In genomic region chr17:28917029-28917428, GRCh38 we compare ENCODE assay signal across 21 cellular contexts. TPM values are rescaled to one million over a fixed set of nuclear protein-coding genes. Genes with fewer than 3 reads are reported as not detected.
DNase-seq lines count a peak whose midpoint lies in the region; ATAC-seq, FAIRE-seq and TF ChIP-seq lines count a peak whose summit lies in the region.
"Had no signal": no experiment of that assay in that cellular context is flagged by ENCODE, and none has a peak within 500 bp of the region (broad histone marks: within the 10 kb centered on the region; RNA-seq: fewer than 3 reads in every experiment).

No MANE protein-coding gene starts in this region.

- TF ChIP-seq CTCF in breast epithelium (IDR thresholded peaks at IDR 0.05) (no peak), mammary epithelial cell (conservative IDR thresholded peaks at IDR 0.05 in 1 of 2, IDR thresholded peaks at IDR 0.05 in 1 of 2; ENCODE audit: extremely low read depth in 1 of 2, insufficient read depth in 1 of 2, low read depth in 1 of 2, low read length in 2 of 2) (no peak), kidney (IDR thresholded peaks at IDR 0.05; ENCODE audit: borderline replicate concordance, extremely low read depth, insufficient read depth) (no peak)

- ATAC-seq in T-helper 17 cell = no peak
- ATAC-seq in naive thymus-derived CD4-positive, alpha-beta T cell = no peak
- ATAC-seq in GM19452 (IDR thresholded peaks at IDR 0.05; ENCODE audit: unreplicated experiment) = no peak
- ATAC-seq in HG02623 (IDR thresholded peaks at IDR 0.05; ENCODE audit: unreplicated experiment) = no peak

- H3K27me3 Mint-ChIP-seq in T-helper 17 cell = no peaks in the 10 kb centered on the region
- H3K27me3 Mint-ChIP-seq in naive thymus-derived CD4-positive, alpha-beta T cell = no peaks in the 10 kb centered on the region
- H3K27me3 Mint-ChIP-seq: activated naive CD4-positive, alpha-beta T cell treated with anti-CD3 and anti-CD28 coated beads, Interleukin-2, amount 50 U/mL, for 24 hours; naive B cell had no signal

- H3K9me3 ChIP-seq in breast epithelium (no peaks in the 10 kb centered on the region), mammary epithelial cell (replicated peaks; ENCODE audit: insufficient read depth, low read length) (peaks cover 9% of the 10 kb centered on the region), T-helper 17 cell (ENCODE audit: control insufficient read depth, low read length, poor library complexity, severe bottlenecking) (no peaks in the 10 kb centered on the region), kidney (ENCODE audit: control insufficient read depth in 1 of 2, low read length in 2 of 2) (no peaks in the 10 kb centered on the region)
- H3K9me3 ChIP-seq in naive thymus-derived CD4-positive, alpha-beta T cell (ENCODE audit: control insufficient read depth in 2 of 3, low read length in 3 of 3) = no peaks in the 10 kb centered on the region
- H3K9me3 ChIP-seq: A549, left lung, suprapubic skin had no signal

- no peaks in the 10 kb centered on the region for H3K27me3 ChIP-seq in breast epithelium
- no peaks in the 10 kb centered on the region for H3K27me3 ChIP-seq in mammary epithelial cell (ENCODE audit: insufficient read depth, low read length)
- no peaks in the 10 kb centered on the region for H3K27me3 ChIP-seq in naive thymus-derived CD4-positive, alpha-beta T cell (ENCODE audit: control insufficient read depth in 2 of 2, insufficient read depth in 2 of 2, low read length in 2 of 2)
- H3K27me3 ChIP-seq: left lung, suprapubic skin had no signal

- H3K4me3 ChIP-seq in breast epithelium (no peak overlapping the region), mammary epithelial cell (replicated peaks in 1 of 3; ENCODE audit: insufficient read depth in 1 of 3, low read depth in 2 of 3, low read length in 3 of 3) (no peak overlapping the region), kidney (ENCODE audit: low read length in 2 of 2) (no peak overlapping the region)
- H3K4me3 ChIP-seq in naive thymus-derived CD4-positive, alpha-beta T cell (ENCODE audit: low read length) = no peak overlapping the region
- H3K4me3 ChIP-seq: A549, left lung, suprapubic skin had no signal

- no peak overlapping the region for H2AFZ ChIP-seq in mammary epithelial cell (ENCODE audit: low read depth, low read length)

- no peak for FAIRE-seq in kidney (lab: Jason Lieb, UNC)
- FAIRE-seq: A549, colon, GM18507 had no signal

- POLR2A ChIA-PET in naive thymus-derived CD4-positive, alpha-beta T cell (lab: Charles Lee) = interaction anchor here (1.0 to 3.2 kb wide), 3 partner anchors 13 to 33 kb away, joined by 3 to 12 read pairs (median 4); no protein-coding TSS in a partner anchor

- H4K20me1 ChIP-seq in mammary epithelial cell (ENCODE audit: insufficient read depth, low read length) = no peaks in the 10 kb centered on the region

- no TSS peak for BruUV-seq in mammary epithelial cell (replicated peaks; lab: Mats Ljungman, UMichigan)

- CTCF ChIA-PET in mammary epithelial cell (lab: Charles Lee; ENCODE audit: low non-redundant PET) = no interaction called here
- CTCF ChIA-PET in naive thymus-derived CD4-positive, alpha-beta T cell (lab: Charles Lee) = interaction anchor here (0.6 to 8.2 kb wide), 8 partner anchors 9 to 190 kb away, joined by 3 to 54 read pairs (median 4); partner anchors contain the start of gene TLCD1

- WGBS in mammary epithelial cell (ENCODE audit: low coverage, missing lambda C conversion rate) = 94% methylated on average over 12 of the region's 12 CpGs

- in situ Hi-C loops in mammary epithelial cell (cut with MboI; ENCODE audit: low sequenced_read_pairs in 2 of 2) = no loop called here

- H3K79me2 ChIP-seq in mammary epithelial cell (ENCODE audit: insufficient read depth, low read length) = no peaks in the 10 kb centered on the region

- no peak overlapping the region for H3K4me3 Mint-ChIP-seq in T-helper 17 cell
- no peak overlapping the region for H3K4me3 Mint-ChIP-seq in naive thymus-derived CD4-positive, alpha-beta T cell
- H3K4me3 Mint-ChIP-seq: activated naive CD4-positive, alpha-beta T cell treated with anti-CD3 and anti-CD28 coated beads, Interleukin-2, amount 50 U/mL, for 24 hours; mesothelial cell of epicardium; naive B cell had no signal

- H3K4me1 ChIP-seq in breast epithelium (no peaks in the 10 kb centered on the region), mammary epithelial cell (ENCODE audit: insufficient read depth, low read length) (no peaks in the 10 kb centered on the region), kidney (ENCODE audit: control insufficient read depth in 1 of 2, insufficient read depth in 1 of 2, low read depth in 1 of 2, low read length in 2 of 2) (peaks cover 0 to under 1% of the 10 kb centered on the region in 2 donors)
- H3K4me1 ChIP-seq in naive thymus-derived CD4-positive, alpha-beta T cell (ENCODE audit: control insufficient read depth in 2 of 2, insufficient read depth in 2 of 2, low read length in 2 of 2) = no peaks in the 10 kb centered on the region
- H3K4me1 ChIP-seq: A549 had no signal

- peaks cover 0 to 2% (median 0%) of the 10 kb centered on the region in 11 donors for H3K9me3 Mint-ChIP-seq in naive thymus-derived CD4-positive, alpha-beta T cell
- H3K9me3 Mint-ChIP-seq: activated naive CD4-positive, alpha-beta T cell treated with anti-CD3 and anti-CD28 coated beads, Interleukin-2, amount 50 U/mL, for 24 hours; mesothelial cell of epicardium; naive B cell had no signal

- peaks cover 16% of the 10 kb centered on the region for H3K36me3 Mint-ChIP-seq in T-helper 17 cell (ENCODE audit: low read depth)
- peaks cover 12 to 59% (median 21%) of the 10 kb centered on the region in 5 donors for H3K36me3 Mint-ChIP-seq in naive thymus-derived CD4-positive, alpha-beta T cell

- dilution Hi-C loops in mammary epithelial cell (cut with HindIII; ENCODE audit: low sequenced_read_pairs) = loop anchor here (5.0 kb wide), 1 partner anchor 155 kb away; no protein-coding TSS in a partner anchor

- DNase-seq in breast epithelium (ENCODE audit: low spot score in 2 of 2) (no peak), mammary epithelial cell (no peak), T-helper 17 cell (no peak), kidney (no peak)
- DNase-seq in naive thymus-derived CD4-positive, alpha-beta T cell = no peak
- DNase-seq in activated CD4-positive, CD25-positive, alpha-beta regulatory T cell treated with anti-CD3 and anti-CD28 coated beads, Interleukin-2, amount 50 U/mL, for 72 hours = no peak
- DNase-seq: aorta, EL, HCEC 1CT, left lung, NCI-H1417 treated with DMSO at 0.1 percent for 48 hours, NCI-H2081 treated with DMSO at 0.1 percent for 48 hours had no signal

- intact Hi-C loops in breast epithelium (cut with DNase I; ENCODE audit: low total_unique reads) = no loop called here
- intact Hi-C loops in mammary epithelial cell (cut with micrococcal nuclease) = no loop called here
- intact Hi-C loops in naive thymus-derived CD4-positive, alpha-beta T cell (cut with micrococcal nuclease) = loop anchor here (2.0 to 5.0 kb wide), 2 partner anchors 35 to 190 kb away; partner anchors contain the start of genes PHF12 (in 1 of the 2) and TLCD1 (in 1 of the 2)
- intact Hi-C loops in kidney (cut with DNase I) = loop anchor here (5.0 kb wide), 1 partner anchor 155 kb away; no protein-coding TSS in a partner anchor

- peaks cover 6% of the 10 kb centered on the region for H3K36me3 ChIP-seq in breast epithelium
- H3K36me3 ChIP-seq in mammary epithelial cell (ENCODE audit: insufficient read depth, low read length) = peaks cover 51% of the 10 kb centered on the region
- peaks cover 56 to 95% (median 68%) of the 10 kb centered on the region in 3 experiments for H3K36me3 ChIP-seq in naive thymus-derived CD4-positive, alpha-beta T cell (ENCODE audit: control insufficient read depth in 2 of 3, insufficient read depth in 3 of 3, low read length in 3 of 3)
- peaks cover 50 to 85% of the 10 kb centered on the region in 2 donors for H3K36me3 ChIP-seq in kidney (ENCODE audit: control insufficient read depth in 1 of 2, insufficient read depth in 2 of 2, low read length in 2 of 2)

- no peak overlapping the region for H3K9ac ChIP-seq in mammary epithelial cell (ENCODE audit: insufficient read depth, low read length)
- H3K9ac ChIP-seq in kidney (ENCODE audit: low read length in 2 of 2) = no peak overlapping the region

- H3K27ac ChIP-seq in breast epithelium = peak overlapping the region; percentile 49 to 50
- H3K27ac ChIP-seq in mammary epithelial cell (ENCODE audit: insufficient read depth, low read depth, low read length) = no peak overlapping the region
- H3K27ac ChIP-seq in naive thymus-derived CD4-positive, alpha-beta T cell (ENCODE audit: low read depth, low read length) = peak overlapping the region; percentile 15
- H3K27ac ChIP-seq in kidney (ENCODE audit: low read depth in 2 of 2, low read length in 2 of 2) = no peak overlapping the region
- H3K27ac ChIP-seq: A549, suprapubic skin had no signal

- no peak overlapping the region for H3K4me2 ChIP-seq in mammary epithelial cell (ENCODE audit: insufficient read depth, low read depth, low read length)
- H3K4me2 ChIP-seq: A549 had no signal

- TF ChIP-seq POLR2A in breast epithelium (IDR thresholded peaks at IDR 0.05) = no peak

- H3K27ac Mint-ChIP-seq in T-helper 17 cell = peak overlapping the region; percentile 67
- H3K27ac Mint-ChIP-seq in naive thymus-derived CD4-positive, alpha-beta T cell = peak overlapping the region in 7 of 9 donors; percentile 37 to 93 (median 63)
- H3K27ac Mint-ChIP-seq: mesothelial cell of epicardium had no signal

- H3K4me1 Mint-ChIP-seq in T-helper 17 cell = peaks cover 9% of the 10 kb centered on the region
- peaks cover 0 to 9% (median 6%) of the 10 kb centered on the region in 7 donors for H3K4me1 Mint-ChIP-seq in naive thymus-derived CD4-positive, alpha-beta T cell
- H3K4me1 Mint-ChIP-seq: mesothelial cell of epicardium, naive B cell had no signal

RNA-seq across cellular contexts. Expression of gene DHRS13, which starts 14.2 kb away (rescaled TPM):
- total RNA-seq in breast epithelium = 10 to 100 TPM in 2 of 3 donors, 1 to 10 TPM in 1; 3.2 to 20.6 (median 14.2) TPM
- 1 to 10 TPM; 2.3 to 7.3 TPM for total RNA-seq in mammary epithelial cell
- 7.9 TPM for polyA plus RNA-seq in mammary epithelial cell
- 6.2 TPM for polyA minus RNA-seq in mammary epithelial cell
- total RNA-seq in T-helper 17 cell = 10 to 100 TPM; 21.0 TPM
- total RNA-seq in naive thymus-derived CD4-positive, alpha-beta T cell = 10 to 100 TPM; 20.0 to 51.3 (median 30.4) TPM
- polyA plus RNA-seq in naive thymus-derived CD4-positive, alpha-beta T cell = 10 to 100 TPM; 15.3 to 29.9 TPM
- 29.5 TPM for total RNA-seq in kidney
- polyA plus RNA-seq in kidney (ENCODE audit: insufficient read depth, low read depth, low replicate concordance) = 21.6 TPM

RNA-seq across cellular contexts. Expression of gene FLOT2, which starts 19.5 kb away (rescaled TPM):
- total RNA-seq in breast epithelium = 10 to 100 TPM; 49.8 to 78.3 (median 56.9) TPM
- total RNA-seq in mammary epithelial cell = 100 to 1,000 TPM in 1 of 2 donors, 10 to 100 TPM in 1; 80.2 to 129 TPM
- polyA plus RNA-seq in mammary epithelial cell = 105 TPM
- polyA minus RNA-seq in mammary epithelial cell = 226 TPM
- 100 to 1,000 TPM; 132 to 147 TPM for total RNA-seq in T-helper 17 cell
- total RNA-seq in naive thymus-derived CD4-positive, alpha-beta T cell = 100 to 1,000 TPM; 134 to 252 (median 191) TPM
- polyA plus RNA-seq in naive thymus-derived CD4-positive, alpha-beta T cell = 100 to 1,000 TPM; 228 to 309 TPM
- 260 TPM for total RNA-seq in kidney
- polyA plus RNA-seq in kidney (ENCODE audit: insufficient read depth, low read depth, low replicate concordance) = 200 TPM

RNA-seq across cellular contexts. Expression of gene PHF12, which starts 34.3 kb away (rescaled TPM):
- total RNA-seq in breast epithelium (10 to 100 TPM; 32.2 to 42.9 (median 40.3) TPM), mammary epithelial cell (10 to 100 TPM; 22.7 to 31.1 TPM), T-helper 17 cell (100 to 1,000 TPM; 164 to 174 TPM), kidney (50.4 TPM)
- polyA plus RNA-seq in mammary epithelial cell (17.8 TPM), kidney (ENCODE audit: insufficient read depth, low read depth, low replicate concordance) (8.8 TPM)
- 60.6 TPM for polyA minus RNA-seq in mammary epithelial cell
- total RNA-seq in naive thymus-derived CD4-positive, alpha-beta T cell = 100 to 1,000 TPM in 4 of 5 experiments, 10 to 100 TPM in 1; 89.3 to 162 (median 134) TPM
- 10 to 100 TPM in 1 of 2 donors, 1 to 10 TPM in 1; 6.2 to 21.8 TPM for polyA plus RNA-seq in naive thymus-derived CD4-positive, alpha-beta T cell

Comparison
In these comparisons a context has a peak if more than half of its experiments do, and no peak if none do; other contexts are left out.
1. H3K27ac ChIP-seq: peak in breast epithelium (2 of 2) and naive thymus-derived CD4-positive, alpha-beta T cell (single experiment); none in mammary epithelial cell (single experiment) and kidney (0 of 2).
2. intact Hi-C loops: an anchor here in naive thymus-derived CD4-positive, alpha-beta T cell (2.0 to 5.0 kb wide) and kidney (5.0 kb wide); none called in breast epithelium and mammary epithelial cell.